ENCODE assay signal across 8 cellular contexts in the genomic region with DNA sequence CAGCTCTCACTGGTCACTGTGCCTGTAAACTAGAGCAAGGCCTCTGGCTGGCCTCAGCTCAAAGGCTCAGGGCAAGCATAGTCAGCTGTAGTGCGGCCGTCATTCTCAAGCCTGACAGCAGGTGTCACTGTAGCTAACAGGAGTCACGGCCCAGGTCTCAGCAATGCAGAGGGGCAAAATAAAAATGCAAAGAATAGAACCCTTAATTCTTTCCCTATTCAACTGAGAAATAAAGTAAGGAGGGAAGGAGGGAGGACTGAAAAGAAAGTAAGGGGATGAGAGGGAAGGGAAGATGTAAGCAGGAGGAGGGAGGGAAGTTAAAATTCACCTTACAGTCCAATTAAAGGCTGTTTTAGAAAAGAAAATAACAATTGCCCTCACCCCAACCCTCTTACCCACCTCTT.
DNase-seq lines count a peak whose midpoint lies in the region; ATAC-seq, FAIRE-seq and TF ChIP-seq lines count a peak whose summit lies in the region.

No MANE protein-coding gene starts in this region.

- no peak overlapping the region for H3K4me3 ChIP-seq in bronchial epithelial cell (ENCODE audit: low read depth, low read length)

- FAIRE-seq in bronchial epithelial cell (lab: Jason Lieb, UNC) = no peak

- ATAC-seq in GM18867 (IDR thresholded peaks at IDR 0.05; ENCODE audit: unreplicated experiment) = peak; percentile 38
- no peak for ATAC-seq in HG03139 (IDR thresholded peaks at IDR 0.05; ENCODE audit: unreplicated experiment)

- H3K27me3 ChIP-seq in bronchial epithelial cell (ENCODE audit: control insufficient read depth, insufficient read depth, low read length) = no peaks in the 10 kb centered on the region

- TF ChIP-seq CTCF in bronchial epithelial cell (IDR thresholded peaks at IDR 0.05; ENCODE audit: insufficient read depth, low read length, severe bottlenecking) = peak; percentile 85

- peaks cover 9% of the 10 kb centered on the region for H3K36me3 ChIP-seq in bronchial epithelial cell (ENCODE audit: control insufficient read depth, insufficient read depth, low read length)

- DNase-seq in AG08395 (ENCODE audit: low spot score) (peak; percentile 74), NCI-H2107 treated with DMSO at 0.1 percent for 48 hours (lab: John Stamatoyannopoulos, UW; ENCODE audit: unreplicated experiment) (peak; percentile 58), bronchial epithelial cell (ENCODE audit: low read depth) (peak; percentile 63), kidney tubule cell (ENCODE audit: low spot score) (peak; percentile 66)
- peak; percentile 37 to 69 (median 50) for DNase-seq in activated CD4-positive, CD25-positive, alpha-beta regulatory T cell (lab: John Stamatoyannopoulos, UW)
- peak; percentile 58 for DNase-seq in stimulated activated CD4-positive, alpha-beta T cell treated with anti-CD3 and anti-CD28 coated beads, Interleukin-2, amount 100 ng/mL, for 4 hours (ENCODE audit: low read depth)
